31 cellular contexts compared by ENCODE assay signal in the genomic region with DNA sequence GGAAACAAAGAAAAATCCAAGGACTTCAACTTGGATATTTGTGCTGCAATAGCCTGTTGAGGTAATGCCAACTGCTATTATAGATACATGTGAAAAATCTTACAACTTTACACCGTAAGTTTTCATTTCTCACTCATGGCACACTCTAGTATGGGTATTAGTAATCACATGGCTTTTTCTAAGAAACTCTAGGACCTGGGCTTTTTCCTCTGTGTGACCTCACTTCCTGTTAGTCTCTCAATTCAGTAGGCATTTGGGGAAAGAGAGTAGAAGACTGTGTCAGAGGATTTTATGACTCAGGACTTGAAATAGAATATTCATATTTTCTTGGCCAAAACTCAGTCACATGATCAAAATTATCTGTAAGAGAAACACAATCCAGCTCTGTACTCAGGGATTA.
"Had no signal": no experiment of that assay in that cellular context is flagged by ENCODE, and none has a peak within 500 bp of the region (broad histone marks: within the 10 kb centered on the region; RNA-seq: fewer than 3 reads in every experiment).

No MANE protein-coding gene starts in this region.

- H3K27me3 Mint-ChIP-seq: activated CD4-positive, alpha-beta T cell treated with anti-CD3 and anti-CD28 coated beads, Interleukin-2, amount 10 ng/mL, durations not matched to agents 24 days and 14 days; activated CD8-positive, alpha-beta memory T cell treated with anti-CD3 and anti-CD28 coated beads, Interleukin-2, amount 10 ng/mL, durations not matched to agents 7 days and 5 days; activated naive CD8-positive, alpha-beta T cell treated with anti-CD3 and anti-CD28 coated beads for 36 hours had no signal

- H3K27ac Mint-ChIP-seq: activated CD4-positive, alpha-beta T cell treated with anti-CD3 and anti-CD28 coated beads, Interleukin-2, amount 10 ng/mL, durations not matched to agents 24 days and 14 days; activated CD8-positive, alpha-beta memory T cell treated with anti-CD3 and anti-CD28 coated beads, Interleukin-2, amount 10 ng/mL, durations not matched to agents 7 days and 5 days; activated naive CD8-positive, alpha-beta T cell treated with anti-CD3 and anti-CD28 coated beads for 36 hours had no signal

- H3K9me3 Mint-ChIP-seq: activated CD4-positive, alpha-beta T cell treated with anti-CD3 and anti-CD28 coated beads, Interleukin-2, amount 10 ng/mL, durations not matched to agents 24 days and 14 days had no signal

- H3K4me3 Mint-ChIP-seq: activated CD4-positive, alpha-beta T cell treated with anti-CD3 and anti-CD28 coated beads, Interleukin-2, amount 10 ng/mL, durations not matched to agents 24 days and 14 days; activated CD8-positive, alpha-beta memory T cell treated with anti-CD3 and anti-CD28 coated beads, Interleukin-2, amount 10 ng/mL, durations not matched to agents 7 days and 5 days; activated naive CD8-positive, alpha-beta T cell treated with anti-CD3 and anti-CD28 coated beads for 36 hours had no signal

- ATAC-seq: activated CD8-positive, alpha-beta memory T cell treated with anti-CD3 and anti-CD28 coated beads, Interleukin-2, amount 10 ng/mL, durations not matched to agents 7 days and 5 days had no signal

- H3K36me3 Mint-ChIP-seq: activated CD8-positive, alpha-beta memory T cell treated with anti-CD3 and anti-CD28 coated beads, Interleukin-2, amount 10 ng/mL, durations not matched to agents 7 days and 5 days; activated naive CD8-positive, alpha-beta T cell treated with anti-CD3 and anti-CD28 coated beads for 36 hours had no signal

- H3K4me1 Mint-ChIP-seq: activated CD4-positive, alpha-beta T cell treated with anti-CD3 and anti-CD28 coated beads, Interleukin-2, amount 10 ng/mL, durations not matched to agents 24 days and 14 days; activated CD8-positive, alpha-beta memory T cell treated with anti-CD3 and anti-CD28 coated beads, Interleukin-2, amount 10 ng/mL, durations not matched to agents 7 days and 5 days; activated naive CD8-positive, alpha-beta T cell treated with anti-CD3 and anti-CD28 coated beads for 36 hours had no signal

- DNase-seq: activated CD4-positive, alpha-beta T cell treated with anti-CD3 and anti-CD28 coated beads for 1 hour; activated CD4-positive, alpha-beta T cell treated with anti-CD3 and anti-CD28 coated beads, Interleukin-2, amount 10 ng/mL, durations not matched to agents 24 days and 14 days; activated CD4-positive, alpha-beta T cell treated with anti-CD3 and anti-CD28 coated beads, Interleukin-2, amount 50 U/mL, for 48 hours; activated CD4-positive, CD25-positive, alpha-beta regulatory T cell; activated CD8-positive, alpha-beta memory T cell treated with anti-CD3 and anti-CD28 coated beads for 24 hours; activated CD8-positive, alpha-beta memory T cell treated with anti-CD3 and anti-CD28 coated beads, Interleukin-2, amount 10 ng/mL, durations not matched to agents 7 days and 5 days; activated CD8-positive, alpha-beta memory T cell treated with anti-CD3 and anti-CD28 coated beads, Interleukin-2, amount 50 U/mL, for 48 hours; activated effector memory CD4-positive, alpha-beta T cell treated with anti-CD3 and anti-CD28 coated beads, Interleukin-2, amount 50 U/mL, for 16 hours; activated naive CD4-positive, alpha-beta T cell; activated naive CD4-positive, alpha-beta T cell treated with anti-CD3 and anti-CD28 coated beads, Interleukin-2, amount 50 U/mL, for 16 hours; activated naive CD8-positive, alpha-beta T cell treated with anti-CD3 and anti-CD28 coated beads for 36 hours; activated T-cell treated with anti-CD3 and anti-CD28 coated beads, Interleukin-2, amount 50 U/mL, for 48 hours; amniotic stem cell; aorta; brain microvascular endothelial cell; central memory CD4-positive, alpha-beta T cell; colonic mucosa; Karpas-422; NCI-H1048; NCI-H1105 treated with DMSO at 0.1 percent for 48 hours; NCI-H1436; NCI-H1694; NCI-H1930; NCI-H2081 treated with DMSO at 0.1 percent for 48 hours; NCI-H345; NCI-H524 treated with DMSO at 0.1 percent for 48 hours; PC-9; Right ventricle myocardium superior; SW 1271; T-helper 9 cell; WERI-Rb-1 had no signal
